ENCODE assay signal across 20 cellular contexts in genomic region chr11:72695354-72695753, GRCh38. TPM values are rescaled to one million over a fixed set of nuclear protein-coding genes. Genes with fewer than 3 reads are reported as not detected.
DNase-seq lines count a peak whose midpoint lies in the region; ATAC-seq, FAIRE-seq and TF ChIP-seq lines count a peak whose summit lies in the region.
"Had no signal": no experiment of that assay in that cellular context is flagged by ENCODE, and none has a peak within 500 bp of the region (broad histone marks: within the 10 kb centered on the region; RNA-seq: fewer than 3 reads in every experiment).

No MANE protein-coding gene starts in this region.

- no peaks in the 10 kb centered on the region for H3K9me3 ChIP-seq in kidney (ENCODE audit: control insufficient read depth in 1 of 2, low read length in 2 of 2)
- no peaks in the 10 kb centered on the region for H3K9me3 ChIP-seq in upper lobe of right lung
- H3K9me3 ChIP-seq in pancreas = no peaks in the 10 kb centered on the region
- H3K9me3 ChIP-seq: BLaER1 treated with 17β-estradiol and CSF1 and Interleukin-3, amounts not matched to agents 10 nM and 100 nM; Caco-2 had no signal

- intact Hi-C loops in natural killer cell (cut with micrococcal nuclease) (no loop called here), kidney (cut with DNase I) (no loop called here), upper lobe of right lung (cut with DNase I) (no loop called here), pancreas (cut with DNase I) (no loop called here)

- no peaks in the 10 kb centered on the region for H3K36me3 Mint-ChIP-seq in natural killer cell
- peaks cover 9% of the 10 kb centered on the region for H3K36me3 Mint-ChIP-seq in natural killer cell treated with Interleukin-12 subunit alpha and Interleukin-12 subunit beta and Interleukin-15 and Interleukin-18, amount 100 ng/mL, for 72 hours
- peaks cover 34% of the 10 kb centered on the region for H3K36me3 Mint-ChIP-seq in central memory CD8-positive, alpha-beta T cell (ENCODE audit: insufficient read depth)
- peaks cover 14% of the 10 kb centered on the region for H3K36me3 Mint-ChIP-seq in activated naive CD8-positive, alpha-beta T cell treated with anti-CD3 and anti-CD28 coated beads, Interleukin-2, amount 50 U/mL, for 24 hours (ENCODE audit: low read depth)

- no peak overlapping the region for H3K27ac ChIP-seq in kidney (ENCODE audit: low read depth in 2 of 2, low read length in 2 of 2)
- H3K27ac ChIP-seq in upper lobe of right lung = no peak overlapping the region
- H3K27ac ChIP-seq in pancreas = no peak overlapping the region
- H3K27ac ChIP-seq: BLaER1 treated with 17β-estradiol and CSF1 and Interleukin-3, amounts not matched to agents 10 nM and 100 nM had no signal

- WGBS in pancreas, 2 donors = 92 to 94% methylated on average over 7 of the region's 7 CpGs

- FAIRE-seq in kidney (lab: Jason Lieb, UNC) = no peak
- no peak for FAIRE-seq in pancreas (lab: Jason Lieb, UNC)
- FAIRE-seq: D721Med, GM12892, GM18507 had no signal

- TF ChIP-seq CTCF in natural killer cell (IDR thresholded peaks at IDR 0.05) (no peak), kidney (IDR thresholded peaks at IDR 0.05; ENCODE audit: borderline replicate concordance, extremely low read depth, insufficient read depth) (no peak), upper lobe of right lung (IDR thresholded peaks at IDR 0.05) (no peak), pancreas (IDR thresholded peaks at IDR 0.05) (no peak)

- H3K27me3 ChIP-seq in upper lobe of right lung = no peaks in the 10 kb centered on the region
- no peaks in the 10 kb centered on the region for H3K27me3 ChIP-seq in pancreas
- H3K27me3 ChIP-seq: BLaER1 treated with 17β-estradiol and CSF1 and Interleukin-3, amounts not matched to agents 10 nM and 100 nM had no signal

- peak overlapping the region; percentile 29 to 67 for H3K27ac Mint-ChIP-seq in natural killer cell
- no peak overlapping the region for H3K27ac Mint-ChIP-seq in natural killer cell treated with Interleukin-12 subunit alpha and Interleukin-12 subunit beta and Interleukin-15 and Interleukin-18, amount 100 ng/mL, for 72 hours
- peak overlapping the region; percentile 52 for H3K27ac Mint-ChIP-seq in central memory CD8-positive, alpha-beta T cell (ENCODE audit: low read depth)
- no peak overlapping the region for H3K27ac Mint-ChIP-seq in activated naive CD8-positive, alpha-beta T cell treated with anti-CD3 and anti-CD28 coated beads, Interleukin-2, amount 50 U/mL, for 24 hours
- H3K27ac Mint-ChIP-seq: GM23338, HFFc6 had no signal

- ATAC-seq in natural killer cell (no peak), upper lobe of right lung (no peak), pancreas (no peak)
- ATAC-seq in natural killer cell treated with Interleukin-12 subunit alpha and Interleukin-12 subunit beta and Interleukin-15 and Interleukin-18, amount 100 ng/mL, for 72 hours = no peak
- ATAC-seq in central memory CD8-positive, alpha-beta T cell (replicated peaks; ENCODE audit: extremely low read depth, poor library complexity, severe bottlenecking) = no peak
- no peak for ATAC-seq in activated naive CD8-positive, alpha-beta T cell treated with anti-CD3 and anti-CD28 coated beads, Interleukin-2, amount 50 U/mL, for 24 hours
- ATAC-seq: GM23338, HCT116 had no signal

- H3K27me3 Mint-ChIP-seq in natural killer cell (ENCODE audit: low read depth in 2 of 2) = no peaks in the 10 kb centered on the region
- H3K27me3 Mint-ChIP-seq in natural killer cell treated with Interleukin-12 subunit alpha and Interleukin-12 subunit beta and Interleukin-15 and Interleukin-18, amount 100 ng/mL, for 72 hours = no peaks in the 10 kb centered on the region
- no peaks in the 10 kb centered on the region for H3K27me3 Mint-ChIP-seq in central memory CD8-positive, alpha-beta T cell
- H3K27me3 Mint-ChIP-seq in activated naive CD8-positive, alpha-beta T cell treated with anti-CD3 and anti-CD28 coated beads, Interleukin-2, amount 50 U/mL, for 24 hours = no peaks in the 10 kb centered on the region
- H3K27me3 Mint-ChIP-seq: B cell had no signal

- H3K4me1 ChIP-seq in kidney (ENCODE audit: control insufficient read depth in 1 of 2, insufficient read depth in 1 of 2, low read depth in 1 of 2, low read length in 2 of 2) = no peaks in the 10 kb centered on the region
- H3K4me1 ChIP-seq in upper lobe of right lung = no peaks in the 10 kb centered on the region
- H3K4me1 ChIP-seq in pancreas = no peaks in the 10 kb centered on the region
- H3K4me1 ChIP-seq: Caco-2 had no signal

- H3K9ac ChIP-seq in kidney (ENCODE audit: low read length in 2 of 2) = no peak overlapping the region

- peaks cover 54 to 75% of the 10 kb centered on the region in 2 donors for H3K36me3 ChIP-seq in kidney (ENCODE audit: control insufficient read depth in 1 of 2, insufficient read depth in 2 of 2, low read length in 2 of 2)
- peaks cover 100% of the 10 kb centered on the region for H3K36me3 ChIP-seq in upper lobe of right lung
- H3K36me3 ChIP-seq in pancreas = peaks cover 8 to 80% (median 34%) of the 10 kb centered on the region in 3 donors

- H3K4me3 Mint-ChIP-seq in natural killer cell = no peak overlapping the region
- H3K4me3 Mint-ChIP-seq in natural killer cell treated with Interleukin-12 subunit alpha and Interleukin-12 subunit beta and Interleukin-15 and Interleukin-18, amount 100 ng/mL, for 72 hours = no peak overlapping the region
- H3K4me3 Mint-ChIP-seq in central memory CD8-positive, alpha-beta T cell = no peak overlapping the region
- no peak overlapping the region for H3K4me3 Mint-ChIP-seq in activated naive CD8-positive, alpha-beta T cell treated with anti-CD3 and anti-CD28 coated beads, Interleukin-2, amount 50 U/mL, for 24 hours
- H3K4me3 Mint-ChIP-seq: B cell, GM23338, HFFc6 had no signal

- no peaks in the 10 kb centered on the region for H3K9me3 Mint-ChIP-seq in natural killer cell
- H3K9me3 Mint-ChIP-seq in natural killer cell treated with Interleukin-12 subunit alpha and Interleukin-12 subunit beta and Interleukin-15 and Interleukin-18, amount 100 ng/mL, for 72 hours = no peaks in the 10 kb centered on the region
- H3K9me3 Mint-ChIP-seq in central memory CD8-positive, alpha-beta T cell = no peaks in the 10 kb centered on the region
- no peaks in the 10 kb centered on the region for H3K9me3 Mint-ChIP-seq in activated naive CD8-positive, alpha-beta T cell treated with anti-CD3 and anti-CD28 coated beads, Interleukin-2, amount 50 U/mL, for 24 hours
- H3K9me3 Mint-ChIP-seq: GM23338, HFFc6 had no signal

- DNase-seq in natural killer cell = no peak
- DNase-seq in natural killer cell treated with Interleukin-12 subunit alpha and Interleukin-12 subunit beta and Interleukin-15 and Interleukin-18, amount 100 ng/mL, for 72 hours (ENCODE audit: low spot score) = no peak
- DNase-seq in central memory CD8-positive, alpha-beta T cell (ENCODE audit: low spot score in 2 of 2) = no peak
- DNase-seq in kidney = peak; percentile 52
- DNase-seq in upper lobe of right lung = peak; percentile 59
- no peak for DNase-seq in pancreas
- DNase-seq in activated naive CD8-positive, alpha-beta T cell treated with anti-CD3 and anti-CD28 coated beads, Interleukin-2, amount 50 U/mL, for 24 hours = no peak
- no peak for DNase-seq in HT-29 (ENCODE audit: low spot score)
- DNase-seq: Caco-2, DMS79, GDM1, H7, HFFc6 had no signal

- peaks cover 8 to 52% of the 10 kb centered on the region in 2 donors for H3K4me1 Mint-ChIP-seq in natural killer cell
- H3K4me1 Mint-ChIP-seq in natural killer cell treated with Interleukin-12 subunit alpha and Interleukin-12 subunit beta and Interleukin-15 and Interleukin-18, amount 100 ng/mL, for 72 hours (ENCODE audit: low read depth in 2 of 2) = peaks cover 19 to 32% of the 10 kb centered on the region in 2 donors
- peaks cover 33% of the 10 kb centered on the region for H3K4me1 Mint-ChIP-seq in central memory CD8-positive, alpha-beta T cell
- H3K4me1 Mint-ChIP-seq in activated naive CD8-positive, alpha-beta T cell treated with anti-CD3 and anti-CD28 coated beads, Interleukin-2, amount 50 U/mL, for 24 hours = no peaks in the 10 kb centered on the region
- H3K4me1 Mint-ChIP-seq: B cell had no signal

- H3K4me3 ChIP-seq in kidney (ENCODE audit: low read length in 2 of 2) = no peak overlapping the region
- H3K4me3 ChIP-seq in upper lobe of right lung = no peak overlapping the region
- no peak overlapping the region for H3K4me3 ChIP-seq in pancreas
- H3K4me3 ChIP-seq: BLaER1 treated with 17β-estradiol and CSF1 and Interleukin-3, amounts not matched to agents 10 nM and 100 nM; GM23338 had no signal

RNA-seq across cellular contexts. Expression of gene PDE2A, which starts 21.1 kb away (rescaled TPM):
- total RNA-seq in natural killer cell (10 to 100 TPM in 1 of 3 donors, 1 to 10 TPM in 2; 8.7 to 11.9 (median 9.0) TPM), kidney (42.0 TPM), upper lobe of right lung (27.3 TPM), pancreas (1 to 10 TPM; 2.1 to 4.9 (median 3.9) TPM)
- 1 to 10 TPM; 2.5 to 7.7 TPM for total RNA-seq in natural killer cell treated with Interleukin-12 subunit alpha and Interleukin-12 subunit beta and Interleukin-15 and Interleukin-18, amount 100 ng/mL, for 72 hours
- polyA plus RNA-seq in kidney (ENCODE audit: insufficient read depth, low read depth, low replicate concordance) (12.6 TPM), pancreas (10 to 100 TPM; 12.8 to 16.3 TPM)
- total RNA-seq in HT-29 (2014; rRNA removed; shearing (Covaris generic)) = 0.29 and 0.79 TPM in 2 replicates

RNA-seq across cellular contexts. Expression of gene ARAP1, which starts 56.9 kb away (rescaled TPM):
- total RNA-seq in natural killer cell = 100 to 1,000 TPM; 293 to 327 (median 296) TPM
- total RNA-seq in natural killer cell treated with Interleukin-12 subunit alpha and Interleukin-12 subunit beta and Interleukin-15 and Interleukin-18, amount 100 ng/mL, for 72 hours = 100 to 1,000 TPM; 206 to 220 TPM
- 80.8 TPM for total RNA-seq in kidney
- 58.2 TPM for polyA plus RNA-seq in kidney (ENCODE audit: insufficient read depth, low read depth, low replicate concordance)
- 226 TPM for total RNA-seq in upper lobe of right lung
- total RNA-seq in pancreas = 10 to 100 TPM; 21.5 to 72.0 (median 34.4) TPM
- 10 to 100 TPM; 69.1 to 73.5 TPM for polyA plus RNA-seq in pancreas
- 109 and 161 TPM in 2 replicates for total RNA-seq in HT-29 (2014; rRNA removed; shearing (Covaris generic))

Comparison
In these comparisons a context has a peak if more than half of its experiments do, and no peak if none do; other contexts are left out.
1. H3K27ac Mint-ChIP-seq: peak in natural killer cell (2 of 2) and central memory CD8-positive, alpha-beta T cell (single experiment); none in natural killer cell treated with Interleukin-12 subunit alpha and Interleukin-12 subunit beta and Interleukin-15 and Interleukin-18, amount 100 ng/mL, for 72 hours (0 of 2) and activated naive CD8-positive, alpha-beta T cell treated with anti-CD3 and anti-CD28 coated beads, Interleukin-2, amount 50 U/mL, for 24 hours (single experiment).
2. DNase-seq: peak in kidney (single experiment) and upper lobe of right lung (single experiment); none in natural killer cell (single experiment), natural killer cell treated with Interleukin-12 subunit alpha and Interleukin-12 subunit beta and Interleukin-15 and Interleukin-18, amount 100 ng/mL, for 72 hours (single experiment), central memory CD8-positive, alpha-beta T cell (0 of 2), pancreas (0 of 6), activated naive CD8-positive, alpha-beta T cell treated with anti-CD3 and anti-CD28 coated beads, Interleukin-2, amount 50 U/mL, for 24 hours (single experiment) and HT-29 (single experiment).